31 cellular contexts compared by ENCODE assay signal in genomic region chr4:85793256-85793655, GRCh38.
DNase-seq lines count a peak whose midpoint lies in the region; ATAC-seq and TF ChIP-seq lines count a peak whose summit lies in the region.
"Had no signal": no experiment of that assay in that cellular context is flagged by ENCODE, and none has a peak within 500 bp of the region (broad histone marks: within the 10 kb centered on the region; RNA-seq: fewer than 3 reads in every experiment).

No MANE protein-coding gene starts in this region.

- peak overlapping the region; percentile 49 for H2BK5ac ChIP-seq in IMR-90 (ENCODE audit: low read depth, low read length, poor library complexity, severe bottlenecking)

- TF ChIP-seq CTCF in IMR-90 (conservative IDR thresholded peaks at IDR 0.05; ENCODE audit: low read depth, low read length) (no peak), chondrocyte (IDR thresholded peaks at IDR 0.05) (no peak), hepatocyte (IDR thresholded peaks at IDR 0.05; ENCODE audit: poor library complexity) (no peak)

- H3K56ac ChIP-seq in IMR-90 (ENCODE audit: extremely low read depth, insufficient read depth, low read length): no peak overlapping the region

- H3K27me3 Mint-ChIP-seq in chondrocyte (ENCODE audit: low read depth): no peaks in the 10 kb centered on the region
- H3K27me3 Mint-ChIP-seq: activated T-helper 17 cell treated with anti-CD3 and anti-CD28 coated beads, Interleukin-2, amount 50 U/mL, for 72 hours; stimulated activated naive CD8-positive, alpha-beta T cell treated with anti-CD3 and anti-CD28 coated beads, Interleukin-15, amount 100 ng/mL, for 72 hours had no signal

- H3K14ac ChIP-seq in IMR-90 (replicated peaks; ENCODE audit: low read depth, low read length): no peak overlapping the region

- in situ Hi-C loops in IMR-90 (cut with MboI; ENCODE audit: low sequenced_read_pairs): no loop called here

- no peak overlapping the region for H4K5ac ChIP-seq in IMR-90 (ENCODE audit: low read depth, low read length)

- H2AFZ ChIP-seq in IMR-90 (replicated peaks; ENCODE audit: low read length, poor library complexity) (no peak overlapping the region), hepatocyte (no peak overlapping the region)

- H3K9me3 ChIP-seq in IMR-90 (ENCODE audit: control insufficient read depth, insufficient read depth, low read length): no peaks in the 10 kb centered on the region
- H3K9me3 ChIP-seq in hepatocyte (ENCODE audit: low read depth): no peaks in the 10 kb centered on the region
- no peaks in the 10 kb centered on the region for H3K9me3 ChIP-seq in subcutaneous abdominal adipose tissue (ENCODE audit: control insufficient read depth in 5 of 5, low read length in 5 of 5)
- H3K9me3 ChIP-seq: BLaER1, right atrium auricular region, tibial nerve had no signal

- H3K27me3 ChIP-seq in IMR-90 (ENCODE audit: control insufficient read depth, insufficient read depth, low read length) (no peaks in the 10 kb centered on the region), hepatocyte (no peaks in the 10 kb centered on the region), subcutaneous abdominal adipose tissue (ENCODE audit: control insufficient read depth in 5 of 5, insufficient read depth in 4 of 5, low read length in 5 of 5) (no peaks in the 10 kb centered on the region)
- H3K27me3 ChIP-seq: BLaER1, right atrium auricular region, tibial nerve had no signal

- H2BK20ac ChIP-seq in IMR-90 (ENCODE audit: low read depth, low read length): peak overlapping the region; percentile 50; the same call in 1 of the 2 replicates

- TF ChIP-seq RAD21 in IMR-90 (IDR thresholded peaks at IDR 0.05; ENCODE audit: low read length): no peak

- peaks cover 24 to 51% of the 10 kb centered on the region in 2 experiments for H3K79me1 ChIP-seq in IMR-90 (ENCODE audit: low read depth in 1 of 2, low read length in 2 of 2)

- ATAC-seq in IMR-90 (ENCODE audit: low read depth) (no peak), HG02970 (IDR thresholded peaks at IDR 0.05; ENCODE audit: low FRiP score, unreplicated experiment) (no peak), GM19395 (IDR thresholded peaks at IDR 0.05; ENCODE audit: unreplicated experiment) (no peak), HG03442 (IDR thresholded peaks at IDR 0.05; ENCODE audit: unreplicated experiment) (no peak)
- ATAC-seq: activated CD8-positive, alpha-beta T cell treated with anti-CD3 and anti-CD28 coated beads, Interleukin-2, amount 10 ng/mL, durations not matched to agents 7 days and 5 days; activated naive CD4-positive, alpha-beta T cell treated with anti-CD3 and anti-CD28 coated beads, Interleukin-2, amount 50 U/mL, for 72 hours; activated T-helper 17 cell treated with anti-CD3 and anti-CD28 coated beads, Interleukin-2, amount 50 U/mL, for 72 hours; GM12878; HepG2; left lobe of liver; stimulated activated naive CD8-positive, alpha-beta T cell treated with anti-CD3 and anti-CD28 coated beads, Interleukin-15, amount 100 ng/mL, for 72 hours had no signal

- H3K36me3 Mint-ChIP-seq in chondrocyte (ENCODE audit: low read depth): no peaks in the 10 kb centered on the region
- H3K36me3 Mint-ChIP-seq: activated naive CD4-positive, alpha-beta T cell treated with anti-CD3 and anti-CD28 coated beads, Interleukin-2, amount 50 U/mL, for 72 hours had no signal

- H2AK9ac ChIP-seq in IMR-90 (replicated peaks; ENCODE audit: low read depth, low read length, poor library complexity): no peak overlapping the region

- H4K20me1 ChIP-seq in IMR-90 (ENCODE audit: insufficient read depth, low read length) (no peaks in the 10 kb centered on the region), hepatocyte (ENCODE audit: insufficient read depth, poor library complexity, severe bottlenecking) (no peaks in the 10 kb centered on the region)
- H4K20me1 ChIP-seq: BLaER1 had no signal

- no peaks in the 10 kb centered on the region for H3K36me3 ChIP-seq in IMR-90 (ENCODE audit: control insufficient read depth, insufficient read depth, low read length)
- no peaks in the 10 kb centered on the region for H3K36me3 ChIP-seq in hepatocyte (replicated peaks; ENCODE audit: insufficient read depth, low read depth)
- no peaks in the 10 kb centered on the region for H3K36me3 ChIP-seq in subcutaneous abdominal adipose tissue (ENCODE audit: control insufficient read depth in 5 of 5, insufficient read depth in 5 of 5, low read length in 5 of 5)
- H3K36me3 ChIP-seq: BLaER1, right atrium auricular region, tibial nerve, WERI-Rb-1 had no signal

- H3K4me2 ChIP-seq in IMR-90 (ENCODE audit: low read depth, low read length): no peak overlapping the region; the same call in 1 of the 2 replicates
- peak overlapping the region; percentile 37 for H3K4me2 ChIP-seq in hepatocyte
- H3K4me2 ChIP-seq: BLaER1 had no signal

- intact Hi-C loops in IMR-90 (cut with micrococcal nuclease): no loop called here

- dilution Hi-C loops in IMR-90 (cut with HindIII; ENCODE audit: low sequenced_read_pairs, unreplicated experiment): no loop called here

- H3K27ac Mint-ChIP-seq in chondrocyte (ENCODE audit: unreplicated experiment): peak overlapping the region; percentile 82
- H3K27ac Mint-ChIP-seq: activated CD8-positive, alpha-beta T cell treated with anti-CD3 and anti-CD28 coated beads, Interleukin-2, amount 10 ng/mL, durations not matched to agents 7 days and 5 days; activated naive CD4-positive, alpha-beta T cell treated with anti-CD3 and anti-CD28 coated beads, Interleukin-2, amount 50 U/mL, for 72 hours; activated T-helper 17 cell treated with anti-CD3 and anti-CD28 coated beads, Interleukin-2, amount 50 U/mL, for 72 hours; stimulated activated naive CD8-positive, alpha-beta T cell treated with anti-CD3 and anti-CD28 coated beads, Interleukin-15, amount 100 ng/mL, for 72 hours had no signal

- no peak overlapping the region for H3K9ac ChIP-seq in IMR-90 (ENCODE audit: low read depth, low read length)
- H3K9ac ChIP-seq in subcutaneous abdominal adipose tissue (ENCODE audit: low read length in 5 of 5): no peak overlapping the region
- H3K9ac ChIP-seq: BLaER1 had no signal

- H3K4me1 Mint-ChIP-seq in chondrocyte (ENCODE audit: low read depth): peaks cover 89% of the 10 kb centered on the region
- H3K4me1 Mint-ChIP-seq: activated T-helper 17 cell treated with anti-CD3 and anti-CD28 coated beads, Interleukin-2, amount 50 U/mL, for 72 hours; stimulated activated naive CD8-positive, alpha-beta T cell treated with anti-CD3 and anti-CD28 coated beads, Interleukin-15, amount 100 ng/mL, for 72 hours had no signal

- no CpG with 5 or more reads among the region's 2 CpGs for WGBS in IMR-90 (ENCODE audit: extremely low coverage in 2 of 2, insufficient read length in 1 of 2), 2 experiments
- 22% methylated on average over 2 of the region's 2 CpGs for WGBS in hepatocyte (ENCODE audit: low lambda C conversion rate, missing lambda C conversion rate)

- peak overlapping the region; percentile 12 for H3K4me3 Mint-ChIP-seq in chondrocyte (ENCODE audit: unreplicated experiment)
- H3K4me3 Mint-ChIP-seq: activated CD8-positive, alpha-beta T cell treated with anti-CD3 and anti-CD28 coated beads, Interleukin-2, amount 10 ng/mL, durations not matched to agents 7 days and 5 days; activated T-helper 17 cell treated with anti-CD3 and anti-CD28 coated beads, Interleukin-2, amount 50 U/mL, for 72 hours; stimulated activated naive CD8-positive, alpha-beta T cell treated with anti-CD3 and anti-CD28 coated beads, Interleukin-15, amount 100 ng/mL, for 72 hours had no signal

- H2AK5ac ChIP-seq in IMR-90 (ENCODE audit: low read depth, low read length): no peak overlapping the region

- no TSS peak for BruUV-seq in IMR-90 (replicated peaks; lab: Mats Ljungman, UMichigan)

- CTCF ChIA-PET in IMR-90 (lab: Yijun Ruan, JAX): interaction anchor here (0.6 to 1.7 kb wide), 2 partner anchors 45 to 233 kb away, joined by 4 to 5 read pairs; no protein-coding TSS in a partner anchor

- no peak overlapping the region for H3K4ac ChIP-seq in IMR-90 (ENCODE audit: low read depth, low read length)

- H3K9me2 ChIP-seq in hepatocyte (replicated peaks; ENCODE audit: insufficient read depth): no peaks in the 10 kb centered on the region

- POLR2A ChIA-PET in IMR-90 (lab: Charles Lee; ENCODE audit: unreplicated experiment): no interaction called here

- DNase-seq in IMR-90 (no peak), chondrocyte (ENCODE audit: low spot score) (no peak), hepatocyte (ENCODE audit: low spot score) (no peak), NCI-H524 treated with DMSO at 0.1 percent for 48 hours (lab: John Stamatoyannopoulos, UW) (no peak)
- DNase-seq: ACHN; activated CD4-positive, alpha-beta T cell treated with anti-CD3 and anti-CD28 coated beads for 4 hours; activated CD8-positive, alpha-beta T cell treated with anti-CD3 and anti-CD28 coated beads, Interleukin-2, amount 10 ng/mL, durations not matched to agents 7 days and 5 days; aorta; central memory CD4-positive, alpha-beta T cell; H7; mesendoderm; NCI-H1417 treated with DMSO at 0.1 percent for 48 hours; NCI-H2081 treated with DMSO at 0.1 percent for 48 hours; NCI-H2227 treated with DMSO at 0.1 percent for 48 hours; NCI-H69; posterior cingulate gyrus; SIG-M5; stimulated activated naive CD8-positive, alpha-beta T cell treated with anti-CD3 and anti-CD28 coated beads, Interleukin-15, amount 100 ng/mL, for 72 hours; WERI-Rb-1 had no signal

- H3K4me1 ChIP-seq in IMR-90 (ENCODE audit: control insufficient read depth, insufficient read depth, low read length): peaks cover 7% of the 10 kb centered on the region; the same call in 1 of the 2 replicates
- peaks cover 15% of the 10 kb centered on the region for H3K4me1 ChIP-seq in hepatocyte (ENCODE audit: insufficient read depth)
- peaks cover 0 to 39% (median 25%) of the 10 kb centered on the region in 5 donors for H3K4me1 ChIP-seq in subcutaneous abdominal adipose tissue (ENCODE audit: control insufficient read depth in 5 of 5, insufficient read depth in 5 of 5, low read length in 5 of 5)

- H3K23ac ChIP-seq in IMR-90 (ENCODE audit: low read depth, low read length): peak overlapping the region; percentile 23; the same call in 1 of the 2 replicates

- no peak overlapping the region for H2BK15ac ChIP-seq in IMR-90 (ENCODE audit: low read depth, low read length)

- no peaks in the 10 kb centered on the region for H3K9me3 Mint-ChIP-seq in chondrocyte (ENCODE audit: low read depth)
- H3K9me3 Mint-ChIP-seq: activated T-helper 17 cell treated with anti-CD3 and anti-CD28 coated beads, Interleukin-2, amount 50 U/mL, for 72 hours; stimulated activated naive CD8-positive, alpha-beta T cell treated with anti-CD3 and anti-CD28 coated beads, Interleukin-15, amount 100 ng/mL, for 72 hours had no signal

- H3K18ac ChIP-seq in IMR-90 (ENCODE audit: low read depth, low read length): no peak overlapping the region

- H2BK120ac ChIP-seq in IMR-90 (ENCODE audit: low read depth, low read length): no peak overlapping the region

- H3K9me1 ChIP-seq in IMR-90 (ENCODE audit: insufficient read depth, low read length): peaks cover 2% of the 10 kb centered on the region; the same call in 1 of the 2 replicates

- H3K4me3 ChIP-seq in IMR-90 (ENCODE audit: insufficient read depth, low read depth, low read length) (no peak overlapping the region), hepatocyte (no peak overlapping the region), subcutaneous abdominal adipose tissue (ENCODE audit: low read depth in 1 of 5, low read length in 5 of 5) (no peak overlapping the region)
- H3K4me3 ChIP-seq: BLaER1, GM12878, right atrium auricular region, tibial nerve had no signal

- no peak for TF ChIP-seq POLR2A in IMR-90 (IDR thresholded peaks at IDR 0.05; ENCODE audit: low read depth, low read length)

- H3K79me2 ChIP-seq in hepatocyte: no peaks in the 10 kb centered on the region

- H3K27ac ChIP-seq in IMR-90 (ENCODE audit: insufficient read depth, low read length) (no peak overlapping the region), hepatocyte (peak overlapping the region; percentile 1), subcutaneous abdominal adipose tissue (ENCODE audit: low read depth, low read length) (peak overlapping the region; percentile 25)
- H3K27ac ChIP-seq: BLaER1, right atrium auricular region, tibial nerve, WERI-Rb-1 had no signal

- H4K8ac ChIP-seq in IMR-90 (ENCODE audit: low read depth in 2 of 2, low read length in 2 of 2): no peak overlapping the region

- no peak overlapping the region for H4K91ac ChIP-seq in IMR-90 (ENCODE audit: insufficient read depth, low read depth, low read length)
